In genomic region chr17:40191237-40192208, GRCh38 we compare ENCODE assay signal across 8 cellular contexts. TPM values are rescaled to one million over a fixed set of nuclear protein-coding genes. Genes with fewer than 3 reads are reported as not detected.
A peak's percentile ranks its signal among the peaks of the same experiment; 100 is the strongest.
DNase-seq lines count a peak whose midpoint lies in the region; ATAC-seq, FAIRE-seq and TF ChIP-seq lines count a peak whose summit lies in the region.

No MANE protein-coding gene starts in this region.

- no peaks in the 10 kb centered on the region for H3K9me1 ChIP-seq in endothelial cell of umbilical vein (replicated peaks; ENCODE audit: control insufficient read depth, extremely low read depth, insufficient read depth, low read length)

- H3K9me3 ChIP-seq in endothelial cell of umbilical vein (replicated peaks; ENCODE audit: control insufficient read depth, insufficient read depth, low read length) (no peaks in the 10 kb centered on the region), mesodermal cell (ENCODE audit: control insufficient read depth, low read length) (no peaks in the 10 kb centered on the region)

- WGBS in mesodermal cell (ENCODE audit: insufficient coverage in 2 of 2), 2 experiments = 4 to 6% methylated on average over 46 to 54 of the region's 60 CpGs

- dilution Hi-C loops in endothelial cell of umbilical vein (cut with MboI; ENCODE audit: extremely low pct_ligation_motif_present, low sequenced_read_pairs) = no loop called here

- FAIRE-seq in endothelial cell of umbilical vein (lab: Jason Lieb, UNC) = peak; percentile 94

- no peaks in the 10 kb centered on the region for H4K20me1 ChIP-seq in endothelial cell of umbilical vein (replicated peaks; ENCODE audit: control insufficient read depth, extremely low read depth, insufficient read depth, low read length)

- TF ChIP-seq POLR2A in endothelial cell of umbilical vein (IDR thresholded peaks at IDR 0.05; ENCODE audit: low read depth, low read length) = no peak

- H3K27me3 ChIP-seq in endothelial cell of umbilical vein (ENCODE audit: control insufficient read depth in 2 of 2, insufficient read depth in 2 of 2, low read length in 2 of 2) = no peaks in the 10 kb centered on the region

- peak overlapping the region; percentile 88 for H2AFZ ChIP-seq in endothelial cell of umbilical vein (ENCODE audit: low read depth, low read length)

- DNase-seq in GM04503 (ENCODE audit: low read depth) (peak; percentile 33), NCI-H510A treated with DMSO at 0.1 percent for 48 hours (lab: John Stamatoyannopoulos, UW) (peak; percentile 76), endothelial cell of umbilical vein (ENCODE audit: low read depth, low spot score) (peak; percentile 88), NCI-H2171 treated with DMSO at 0.1 percent for 48 hours (lab: John Stamatoyannopoulos, UW) (no peak)
- DNase-seq in activated CD8-positive, alpha-beta memory T cell treated with anti-CD3 and anti-CD28 coated beads for 48 hours (ENCODE audit: low read depth in 2 of 3, low spot score in 2 of 3) = peak; percentile 27 to 54 (median 38)
- peak; percentile 36 to 39 for DNase-seq in stimulated activated CD8-positive, alpha-beta memory T cell treated with anti-CD3 and anti-CD28 coated beads, Interleukin-15, amount 100 ng/mL, for 4 hours (ENCODE audit: low read depth in 2 of 2)

- no peak overlapping the region for H3K9ac ChIP-seq in endothelial cell of umbilical vein (replicated peaks; ENCODE audit: extremely low read depth, insufficient read depth, low read length)

- intact Hi-C loops in endothelial cell of umbilical vein (cut with micrococcal nuclease) = loop anchor here (1.0 kb wide), 1 partner anchor 78 kb away; no protein-coding TSS in a partner anchor

- peak; percentile 78 for ATAC-seq in HG02678 (IDR thresholded peaks at IDR 0.05; ENCODE audit: unreplicated experiment)

- peak overlapping the region; percentile 41 for H3K4me2 ChIP-seq in endothelial cell of umbilical vein (ENCODE audit: insufficient read depth, low read length)

- CTCF ChIA-PET in endothelial cell of umbilical vein (lab: Charles Lee) = interaction anchor here (0.6 to 4.5 kb wide), 31 partner anchors 8 to 316 kb away, joined by 3 to 41 read pairs (median 4); partner anchors contain the start of genes THRA and WIPF2

- no peaks in the 10 kb centered on the region for H3K79me2 ChIP-seq in endothelial cell of umbilical vein (ENCODE audit: control insufficient read depth, insufficient read depth, low read length)

- TF ChIP-seq CTCF in endothelial cell of umbilical vein (IDR thresholded peaks at IDR 0.05; ENCODE audit: extremely low read depth in 1 of 2, insufficient read depth in 1 of 2, low read depth in 1 of 2, low read length in 2 of 2) = peak; percentile 73 to 90

- POLR2A ChIA-PET in endothelial cell of umbilical vein (lab: Charles Lee) = interaction anchor here (0.6 to 0.7 kb wide), 2 partner anchors 93 to 97 kb away, joined by 3 read pairs; no protein-coding TSS in a partner anchor

- no TSS peak for BruUV-seq in endothelial cell of umbilical vein (replicated peaks; lab: Mats Ljungman, UMichigan)

- H3K4me3 ChIP-seq in endothelial cell of umbilical vein (replicated peaks in 1 of 3; ENCODE audit: insufficient read depth in 1 of 3, low read depth in 1 of 3, low read length in 3 of 3) (peak overlapping the region; percentile 20 to 55 (median 40)), mesodermal cell (ENCODE audit: extremely low read depth, insufficient read depth, low read length, poor library complexity, severe bottlenecking) (peak overlapping the region; percentile 39)

- H3K36me3 ChIP-seq in endothelial cell of umbilical vein (ENCODE audit: control insufficient read depth in 2 of 2, extremely low read depth in 1 of 2, insufficient read depth in 2 of 2, low read length in 2 of 2) (peaks cover 0 to 3% of the 10 kb centered on the region in 2 experiments), mesodermal cell (ENCODE audit: control insufficient read depth, insufficient read depth, low read length) (peaks cover 12% of the 10 kb centered on the region)

- H3K27ac ChIP-seq in endothelial cell of umbilical vein (ENCODE audit: insufficient read depth, low read depth, low read length) (no peak overlapping the region), mesodermal cell (ENCODE audit: low read depth, low read length, severe bottlenecking) (no peak overlapping the region)

- H3K4me1 ChIP-seq in endothelial cell of umbilical vein (ENCODE audit: control insufficient read depth, extremely low read depth, insufficient read depth, low read length) = peaks cover 4% of the 10 kb centered on the region
- H3K4me1 ChIP-seq in mesodermal cell (ENCODE audit: control insufficient read depth, insufficient read depth, low read length, poor library complexity, severe bottlenecking) = peaks cover 15% of the 10 kb centered on the region

TF ChIP-seq in endothelial cell of umbilical vein, 7 proteins besides CTCF, POLR2A, EP300 and RAD21:
- peak; percentile 9 for TF ChIP-seq FOS (IDR thresholded peaks at IDR 0.05; ENCODE audit: borderline replicate concordance, insufficient read depth, low read length)
- peak; percentile 55 for TF ChIP-seq POLR2AphosphoS5 (IDR thresholded peaks at IDR 0.05; ENCODE audit: insufficient read depth, low read depth, low read length)
- TF ChIP-seq EZH2 (IDR thresholded peaks at IDR 0.05; ENCODE audit: borderline replicate concordance, low read depth, low read length, severe bottlenecking) = no peak
TF ChIP-seq in endothelial cell of umbilical vein: peak in this region for 2.

RNA-seq across cellular contexts. Expression of gene RAPGEFL1, which starts 14.3 kb away (rescaled TPM):
- total RNA-seq in endothelial cell of umbilical vein = 11.8 and 13.4 TPM in 2 replicates
- 8.6 and 9.2 TPM in 2 replicates for polyA plus RNA-seq in endothelial cell of umbilical vein
- polyA plus RNA-seq in endothelial cell of umbilical vein (2011; cell fraction: cytosol; rRNA removed) = 3.1 and 3.9 TPM in 2 replicates
- polyA plus RNA-seq in endothelial cell of umbilical vein (2011; cell fraction: nucleus; rRNA removed) = 53.9 and 63.0 TPM in 2 replicates
- 4.6 and 6.2 TPM in 2 replicates for polyA plus RNA-seq in endothelial cell of umbilical vein (2012)
- 8.4 and 11.0 TPM in 2 replicates for polyA minus RNA-seq in endothelial cell of umbilical vein
- 6.3 TPM for polyA minus RNA-seq in endothelial cell of umbilical vein (2011; cell fraction: cytosol; rRNA and poly(A)+ RNA removed)
- polyA minus RNA-seq in endothelial cell of umbilical vein (2011; cell fraction: nucleus; rRNA and poly(A)+ RNA removed) = 20.9 and 23.6 TPM in 2 replicates
- 13.5 TPM for polyA plus RNA-seq in mesodermal cell (2013, experiment 1 of 2)
- 10.0 TPM for polyA plus RNA-seq in mesodermal cell (2013, experiment 2 of 2)

RNA-seq across cellular contexts. Expression of gene WIPF2, which starts 27.6 kb away (rescaled TPM):
- 29.0 and 30.4 TPM in 2 replicates for total RNA-seq in endothelial cell of umbilical vein
- polyA plus RNA-seq in endothelial cell of umbilical vein = 8.4 and 10.4 TPM in 2 replicates
- 7.0 TPM in 2 replicates for polyA plus RNA-seq in endothelial cell of umbilical vein (2011; cell fraction: cytosol; rRNA removed)
- 9.6 and 9.8 TPM in 2 replicates for polyA plus RNA-seq in endothelial cell of umbilical vein (2011; cell fraction: nucleus; rRNA removed)
- 22.8 and 24.3 TPM in 2 replicates for polyA plus RNA-seq in endothelial cell of umbilical vein (2012)
- polyA minus RNA-seq in endothelial cell of umbilical vein = 9.1 and 9.9 TPM in 2 replicates
- polyA minus RNA-seq in endothelial cell of umbilical vein (2011; cell fraction: cytosol; rRNA and poly(A)+ RNA removed) = 4.3 TPM
- 7.8 and 10.5 TPM in 2 replicates for polyA minus RNA-seq in endothelial cell of umbilical vein (2011; cell fraction: nucleus; rRNA and poly(A)+ RNA removed)
- 18.8 TPM for polyA plus RNA-seq in mesodermal cell (2013, experiment 1 of 2)
- polyA plus RNA-seq in mesodermal cell (2013, experiment 2 of 2) = 20.0 TPM

RNA-seq across cellular contexts. Expression of gene CASC3, which starts 51.2 kb away (rescaled TPM):
- 91.2 and 107 TPM in 2 replicates for total RNA-seq in endothelial cell of umbilical vein
- polyA plus RNA-seq in endothelial cell of umbilical vein = 59.9 and 64.1 TPM in 2 replicates
- polyA plus RNA-seq in endothelial cell of umbilical vein (2011; cell fraction: cytosol; rRNA removed) = 42.1 and 43.5 TPM in 2 replicates
- polyA plus RNA-seq in endothelial cell of umbilical vein (2011; cell fraction: nucleus; rRNA removed) = 173 and 182 TPM in 2 replicates
- polyA plus RNA-seq in endothelial cell of umbilical vein (2012) = 63.5 and 73.6 TPM in 2 replicates
- polyA minus RNA-seq in endothelial cell of umbilical vein = 68.1 and 70.7 TPM in 2 replicates
- polyA minus RNA-seq in endothelial cell of umbilical vein (2011; cell fraction: cytosol; rRNA and poly(A)+ RNA removed) = 18.6 TPM
- 51.7 and 69.2 TPM in 2 replicates for polyA minus RNA-seq in endothelial cell of umbilical vein (2011; cell fraction: nucleus; rRNA and poly(A)+ RNA removed)
- 75.2 TPM for polyA plus RNA-seq in mesodermal cell (2013, experiment 1 of 2)
- 72.6 TPM for polyA plus RNA-seq in mesodermal cell (2013, experiment 2 of 2)
